18 cellular contexts compared by ENCODE assay signal in genomic region chr9:110197330-110198187, GRCh38. TPM values are rescaled to one million over a fixed set of nuclear protein-coding genes. Genes with fewer than 3 reads are reported as not detected.
A peak's percentile ranks its signal among the peaks of the same experiment; 100 is the strongest.
DNase-seq lines count a peak whose midpoint lies in the region; ATAC-seq, FAIRE-seq and TF ChIP-seq lines count a peak whose summit lies in the region.
"Had no signal": no experiment of that assay in that cellular context is flagged by ENCODE, and none has a peak within 500 bp of the region (broad histone marks: within the 10 kb centered on the region; RNA-seq: fewer than 3 reads in every experiment).

No MANE protein-coding gene starts in this region.

- no peak for TF ChIP-seq POLR2A in A549 (IDR thresholded peaks at IDR 0.05; ENCODE audit: low read length)
- TF ChIP-seq POLR2A in HCT116 (IDR thresholded peaks at IDR 0.05; ENCODE audit: borderline replicate concordance, extremely low read depth, insufficient read depth, insufficient read length): no peak

- POLR2A ChIA-PET in A549 (lab: Yijun Ruan, JAX) (no interaction called here), HCT116 (lab: Charles Lee) (no interaction called here)

- H3K79me2 ChIP-seq in HCT116 (ENCODE audit: insufficient read depth, low read length): no peaks in the 10 kb centered on the region

- H3K9ac ChIP-seq in HCT116 (ENCODE audit: low read length) (no peak overlapping the region), mucosa of rectum (ENCODE audit: low read depth in 1 of 2, low read length in 2 of 2) (peak overlapping the region; percentile 1 to 49)

- H3K4me1 ChIP-seq in A549 (peaks cover 32% of the 10 kb centered on the region), HCT116 (ENCODE audit: control insufficient read depth in 1 of 2, insufficient read depth in 2 of 2, low read length in 2 of 2) (peaks cover 12 to 20% of the 10 kb centered on the region in 2 experiments), mucosa of rectum (ENCODE audit: control insufficient read depth in 2 of 2, insufficient read depth in 2 of 2, low read length in 2 of 2) (peaks cover 39 to 68% of the 10 kb centered on the region in 2 donors)

- H3K36me3 ChIP-seq in HCT116 (ENCODE audit: control insufficient read depth in 1 of 2, insufficient read depth in 2 of 2, low read length in 2 of 2) (no peaks in the 10 kb centered on the region), mucosa of rectum (ENCODE audit: control insufficient read depth in 2 of 2, insufficient read depth in 2 of 2, low read length in 2 of 2) (peaks cover 12% of the 10 kb centered on the region in 2 donors)

- no peaks in the 10 kb centered on the region for H3K9me2 ChIP-seq in HCT116 (ENCODE audit: insufficient read depth)

- peaks cover 1% of the 10 kb centered on the region for H3K27me3 Mint-ChIP-seq in endothelial cell (ENCODE audit: unreplicated experiment)

- no peaks in the 10 kb centered on the region for H3K9me3 Mint-ChIP-seq in endothelial cell (ENCODE audit: unreplicated experiment)
- H3K9me3 Mint-ChIP-seq: activated CD4-positive, alpha-beta memory T cell treated with anti-CD3 and anti-CD28 coated beads for 36 hours; neural crest cell had no signal

- H3K4me2 ChIP-seq in A549 (no peak overlapping the region), HCT116 (ENCODE audit: low read length) (no peak overlapping the region)

- BruUV-seq in HCT116 (replicated peaks; lab: Mats Ljungman, UMichigan): no TSS peak

- intact Hi-C loops in HCT116 (cut with micrococcal nuclease): no loop called here

- H3K27ac ChIP-seq in A549 (no peak overlapping the region; a peak in 1 of 6 replicates), HCT116 (ENCODE audit: low read depth, low read length) (no peak overlapping the region), mucosa of rectum (ENCODE audit: low read depth in 2 of 2, low read length in 2 of 2) (peak overlapping the region; percentile 87)

- no peak overlapping the region for H3K4me3 Mint-ChIP-seq in endothelial cell (ENCODE audit: unreplicated experiment)
- H3K4me3 Mint-ChIP-seq: activated CD4-positive, alpha-beta memory T cell treated with anti-CD3 and anti-CD28 coated beads for 36 hours; neural crest cell had no signal

- H3K27me3 ChIP-seq in HCT116 (ENCODE audit: insufficient read depth, low read length) (no peaks in the 10 kb centered on the region), mucosa of rectum (ENCODE audit: control insufficient read depth in 2 of 2, insufficient read depth in 2 of 2, low read length in 2 of 2) (no peaks in the 10 kb centered on the region)

- H2AFZ ChIP-seq in HCT116 (ENCODE audit: low read depth, low read length, poor library complexity, severe bottlenecking): no peak overlapping the region

- RAD21 ChIA-PET in HCT116 (lab: Charles Lee; ENCODE audit: low non-redundant PET in 1 of 2, low total read pairs in 2 of 2, uncharacterized antibody in 2 of 2, unreplicated experiment in 2 of 2): no interaction called here

- peaks cover 10% of the 10 kb centered on the region for H3K4me1 Mint-ChIP-seq in endothelial cell (ENCODE audit: unreplicated experiment)

- no peak for FAIRE-seq in A549 (lab: Jason Lieb, UNC)
- FAIRE-seq: GM12878 had no signal

- TF ChIP-seq RAD21 in A549 (conservative IDR thresholded peaks at IDR 0.05 in 1 of 2, IDR thresholded peaks at IDR 0.05 in 1 of 2): 0 out of 5 replicates have a peak, but pooled peaks of 1 of the 2 experiments have one; percentile 24
- TF ChIP-seq RAD21 in HCT116 (IDR thresholded peaks at IDR 0.05; ENCODE audit: low read depth): peak; percentile 39; the same call in 1 of the 2 replicates

- TF ChIP-seq EP300 in A549 (IDR thresholded peaks at IDR 0.05): no peak

- peak in 1 of 2 experiments; percentile 21 for DNase-seq in A549 (ENCODE audit: low read depth in 1 of 2, low spot score in 1 of 2)
- no peak for DNase-seq in HCT116 (ENCODE audit: low read depth, low spot score)
- no peak for DNase-seq in epithelial cell of proximal tubule (ENCODE audit: low read depth)
- no peak for DNase-seq in NCI-H1694 treated with DMSO at 0.1 percent for 48 hours (lab: John Stamatoyannopoulos, UW)
- no peak for DNase-seq in endothelial cell (ENCODE audit: low spot score)
- DNase-seq in NCI-H2081 (lab: John Stamatoyannopoulos, UW): no peak
- DNase-seq: activated CD4-positive, alpha-beta memory T cell treated with anti-CD3 and anti-CD28 coated beads for 36 hours; activated gamma-delta T cell treated with Interleukin-2 at 50 U/mL for 16 hours; caudate nucleus; GOT3; NCI-H345; stimulated activated CD4-positive, alpha-beta T cell treated with anti-CD3 and anti-CD28 coated beads, Interleukin-12 subunit alpha, Interleukin-12 subunit beta, amount 100 ng/mL, for 4 hours had no signal

- H4K20me1 ChIP-seq in HCT116 (ENCODE audit: insufficient read depth): no peaks in the 10 kb centered on the region

- 0 out of 3 replicates have a peak, but pooled peaks have one; percentile 14 for TF ChIP-seq CTCF in A549 (IDR thresholded peaks at IDR 0.05)
- TF ChIP-seq CTCF in HCT116 (IDR thresholded peaks at IDR 0.05 in 2 of 3, conservative IDR thresholded peaks at IDR 0.05 in 1 of 3; ENCODE audit: borderline replicate concordance in 1 of 3, insufficient read depth in 1 of 3, low read depth in 2 of 3, low read length in 2 of 3): 0 out of 6 replicates have a peak, but pooled peaks of 1 of the 3 experiments have one; percentile 7
- peak; percentile 18 for TF ChIP-seq CTCF in epithelial cell of proximal tubule (conservative IDR thresholded peaks at IDR 0.05; ENCODE audit: low read depth, low read length)
- no peak for TF ChIP-seq CTCF in endothelial cell (IDR thresholded peaks at IDR 0.05; ENCODE audit: unreplicated experiment)

- H3K9me3 ChIP-seq in A549: peaks cover 4% of the 10 kb centered on the region; the same call in 2 of the 3 replicates
- H3K9me3 ChIP-seq in HCT116 (ENCODE audit: control insufficient read depth in 1 of 2, insufficient read depth in 1 of 2, low read depth in 1 of 2, low read length in 2 of 2): no peaks in the 10 kb centered on the region
- H3K9me3 ChIP-seq in mucosa of rectum (ENCODE audit: control insufficient read depth in 2 of 2, low read length in 2 of 2): no peaks in the 10 kb centered on the region

- CTCF ChIA-PET in A549 (lab: Yijun Ruan, JAX) (interaction anchor here (0.6 to 1.8 kb wide), 5 partner anchors 14 to 425 kb away, joined by 3 to 10 read pairs (median 4); no protein-coding TSS in a partner anchor), HCT116 (lab: Charles Lee) (interaction anchor here (1.2 to 1.4 kb wide), 3 partner anchors 14 to 426 kb away, joined by 4 to 6 read pairs (median 5); no protein-coding TSS in a partner anchor)

- peak; percentile 31 to 45; a peak in 3 of 6 replicates for ATAC-seq in A549
- no peak; the same call in 1 of the 2 replicates for ATAC-seq in HCT116
- ATAC-seq in GM21619 (IDR thresholded peaks at IDR 0.05; ENCODE audit: unreplicated experiment): no peak
- ATAC-seq: GM12878 had no signal

- no peak overlapping the region for H3K4me3 ChIP-seq in A549
- no peak overlapping the region for H3K4me3 ChIP-seq in HCT116 (replicated peaks in 1 of 2; ENCODE audit: low read depth in 1 of 2, low read length in 2 of 2)
- no peak overlapping the region for H3K4me3 ChIP-seq in epithelial cell of proximal tubule (ENCODE audit: low read depth, low read length)
- H3K4me3 ChIP-seq in mucosa of rectum (ENCODE audit: low read length in 2 of 2): peak overlapping the region in 1 of 2 donors; percentile 26
- H3K4me3 ChIP-seq: GM12878 had no signal

- H3K36me3 Mint-ChIP-seq in endothelial cell (ENCODE audit: low read depth, unreplicated experiment): no peaks in the 10 kb centered on the region
- H3K36me3 Mint-ChIP-seq: activated CD4-positive, alpha-beta memory T cell treated with anti-CD3 and anti-CD28 coated beads for 36 hours had no signal

- no peak overlapping the region for H3K27ac Mint-ChIP-seq in endothelial cell (ENCODE audit: unreplicated experiment)
- H3K27ac Mint-ChIP-seq: activated CD4-positive, alpha-beta memory T cell treated with anti-CD3 and anti-CD28 coated beads for 36 hours had no signal

- 78% methylated on average over 11 of the region's 11 CpGs for WGBS in A549 (ENCODE audit: missing lambda C conversion rate)

TF ChIP-seq in A549, 52 proteins besides CTCF, POLR2A, EP300 and RAD21 (continues in another document):
- TF ChIP-seq NFE2L2 (conservative IDR thresholded peaks at IDR 0.05; ENCODE audit: low read length) (no peak), NPAS2 (CRISPR knock-in tag; IDR thresholded peaks at IDR 0.05; ENCODE audit: borderline replicate concordance) (no peak)
- TF ChIP-seq, protein P1, sequence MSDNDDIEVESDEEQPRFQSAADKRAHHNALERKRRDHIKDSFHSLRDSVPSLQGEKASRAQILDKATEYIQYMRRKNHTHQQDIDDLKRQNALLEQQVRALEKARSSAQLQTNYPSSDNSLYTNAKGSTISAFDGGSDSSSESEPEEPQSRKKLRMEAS (IDR thresholded peaks at IDR 0.05): no peak

TF ChIP-seq in HCT116, 20 proteins besides CTCF, POLR2A, EP300 and RAD21 (continues in another document):
- no peak for TF ChIP-seq YY1 (IDR thresholded peaks at IDR 0.05; ENCODE audit: extremely low read depth, insufficient replicate concordance, low read depth, low read length)

RNA-seq across cellular contexts. Expression of gene C9orf152, which starts 10.4 kb away (rescaled TPM):
- polyA plus RNA-seq in A549 (2011; rRNA removed) (0.79 and 1.3 TPM in 2 replicates), A549 (2017; fragmentation: RNase III; extraction: RNeasy Plus Mini Kit Qiagen cat#74134 plus additional on column Dnase treatment) (0.05 to 0.15 TPM (median 0.10 TPM) in 3 replicates)
- polyA plus RNA-seq in A549 (2012; cell fraction: cytosol; rRNA removed): 0.01 TPM in 2 replicates
- polyA plus RNA-seq in A549 (2012; cell fraction: nucleus; rRNA removed): not detected in 2 replicates
- 0.34 and 0.66 TPM in 2 replicates for polyA minus RNA-seq in A549 (2011; rRNA and poly(A)+ RNA removed)
- total RNA-seq in HCT116 (2021; ENCODE audit: unreplicated experiment) (not detected), epithelial cell of proximal tubule (not detected in 2 replicates), endothelial cell (ENCODE audit: unreplicated experiment) (not detected)
- polyA plus RNA-seq in HCT116 (2012): 0.04 TPM in 1 of 2 replicates, not detected in the other
- total RNA-seq: activated CD4-positive, alpha-beta memory T cell treated with anti-CD3 and anti-CD28 coated beads for 36 hours; GM12878; kidney epithelial cell; neural crest cell; RPMI7951 had no signal

RNA-seq across cellular contexts. Expression of gene TXN, which starts 58.7 kb away (rescaled TPM):
- polyA plus RNA-seq in A549 (2011; rRNA removed) (1,336 and 1,626 TPM in 2 replicates), A549 (2017; fragmentation: RNase III; extraction: RNeasy Plus Mini Kit Qiagen cat#74134 plus additional on column Dnase treatment) (1,222 to 1,380 TPM (median 1,309 TPM) in 3 replicates)
- polyA plus RNA-seq in A549 (2012; cell fraction: cytosol; rRNA removed): 1,191 and 1,403 TPM in 2 replicates
- polyA plus RNA-seq in A549 (2012; cell fraction: nucleus; rRNA removed): 356 and 650 TPM in 2 replicates
- 211 and 233 TPM in 2 replicates for polyA minus RNA-seq in A549 (2011; rRNA and poly(A)+ RNA removed)
- total RNA-seq in HCT116 (2021; ENCODE audit: unreplicated experiment) (421 TPM), epithelial cell of proximal tubule (307 and 390 TPM in 2 replicates), endothelial cell (ENCODE audit: unreplicated experiment) (156 TPM)
- 339 and 365 TPM in 2 replicates for polyA plus RNA-seq in HCT116 (2012)

Comparison
In these comparisons a context has a peak if more than half of its experiments do, and no peak if none do; other contexts are left out.
1. ATAC-seq: peak in A549 (2 of 2); none in HCT116 (single experiment) and GM21619 (single experiment).
2. H3K27ac ChIP-seq: peak in mucosa of rectum (2 of 2); none in A549 (0 of 2) and HCT116 (single experiment).